Comparison of ENCODE assay signal across 8 cellular contexts in genomic region chr17:8994319-8994718, GRCh38. TPM values are rescaled to one million over a fixed set of nuclear protein-coding genes. Genes with fewer than 3 reads are reported as not detected.
DNase-seq lines count a peak whose midpoint lies in the region; ATAC-seq and TF ChIP-seq lines count a peak whose summit lies in the region.

No MANE protein-coding gene starts in this region.

- H3K36me3 Mint-ChIP-seq in neural crest cell (ENCODE audit: low read depth): no peaks in the 10 kb centered on the region

- TF ChIP-seq CTCF in GM12874 (IDR thresholded peaks at IDR 0.05; ENCODE audit: insufficient read depth, low read depth, low read length): peak; percentile 71
- TF ChIP-seq CTCF in epithelial cell of esophagus (IDR thresholded peaks at IDR 0.05; ENCODE audit: insufficient read depth, low read depth, low read length, missing control alignments): peak; percentile 79
- peak; percentile 82 for TF ChIP-seq CTCF in neural crest cell (conservative IDR thresholded peaks at IDR 0.05)
- peak in 4 of 6 experiments; percentile 16 to 46 (median 33) for TF ChIP-seq CTCF in thyroid gland (IDR thresholded peaks at IDR 0.05)

- H3K27ac ChIP-seq in thyroid gland: no peak overlapping the region

- H3K36me3 ChIP-seq in thyroid gland: no peaks in the 10 kb centered on the region

- no peak for TF ChIP-seq POLR2A in thyroid gland (IDR thresholded peaks at IDR 0.05)

- H3K4me3 Mint-ChIP-seq in neural crest cell: no peak overlapping the region

- H3K9me3 ChIP-seq in thyroid gland: no peaks in the 10 kb centered on the region

- peak; percentile 23 to 73 for DNase-seq in NCI-H526 (lab: John Stamatoyannopoulos, UW)
- peak; percentile 89 for DNase-seq in activated CD8-positive, alpha-beta memory T cell treated with anti-CD3 and anti-CD28 coated beads for 24 hours
- peak; percentile 45 for DNase-seq in epithelial cell of esophagus (ENCODE audit: low read depth)
- DNase-seq in neural crest cell (ENCODE audit: low read depth, low spot score): peak; percentile 79
- DNase-seq in thyroid gland: peak; percentile 9 to 21

- no peak overlapping the region for H3K27ac Mint-ChIP-seq in neural crest cell (ENCODE audit: unreplicated experiment)

- peaks cover 12% of the 10 kb centered on the region for H3K27me3 Mint-ChIP-seq in neural crest cell (ENCODE audit: low read depth)

- H3K4me1 Mint-ChIP-seq in neural crest cell: peaks cover 4% of the 10 kb centered on the region

- H3K4me3 ChIP-seq in epithelial cell of esophagus (ENCODE audit: low read length): no peak overlapping the region
- H3K4me3 ChIP-seq in thyroid gland (replicated peaks in 1 of 3): no peak overlapping the region

- H3K9me3 Mint-ChIP-seq in neural crest cell: no peaks in the 10 kb centered on the region

- 72 to 74% methylated on average over 7 of the region's 7 CpGs for WGBS in thyroid gland, 2 donors

- H3K27me3 ChIP-seq in thyroid gland: no peaks in the 10 kb centered on the region

- no peak for ATAC-seq in HG03521 (IDR thresholded peaks at IDR 0.05; ENCODE audit: unreplicated experiment)
- ATAC-seq in GM21576 (IDR thresholded peaks at IDR 0.05; ENCODE audit: unreplicated experiment): no peak

- intact Hi-C loops in thyroid gland (cut with DNase I): loop anchor here (10.0 kb wide), 1 partner anchor 530 kb away; no protein-coding TSS in a partner anchor

- no peaks in the 10 kb centered on the region for H3K4me1 ChIP-seq in thyroid gland

RNA-seq across cellular contexts. Expression of gene NTN1, which starts 27.0 kb away (rescaled TPM):
- 10.1 and 10.3 TPM in 2 replicates for total RNA-seq in neural crest cell
- 1 to 10 TPM; 4.1 to 9.2 (median 7.1) TPM for total RNA-seq in thyroid gland

RNA-seq across cellular contexts. Expression of gene PIK3R5, which starts 28.8 kb away (rescaled TPM):
- total RNA-seq in neural crest cell: 0.52 and 1.4 TPM in 2 replicates
- 10 to 100 TPM in 1 of 4 donors, 1 to 10 TPM in 3; 2.3 to 10.6 (median 5.1) TPM for total RNA-seq in thyroid gland

Comparison
In these comparisons a context has a peak if more than half of its experiments do, and no peak if none do; other contexts are left out.
1. DNase-seq: peak in every context shown above with its lines; median percentile 89 in activated CD8-positive, alpha-beta memory T cell treated with anti-CD3 and anti-CD28 coated beads for 24 hours; 79 in neural crest cell; 48 in NCI-H526; 45 in epithelial cell of esophagus; 15 in thyroid gland.